Comparison of ENCODE assay signal across 11 cellular contexts in the genomic region with DNA sequence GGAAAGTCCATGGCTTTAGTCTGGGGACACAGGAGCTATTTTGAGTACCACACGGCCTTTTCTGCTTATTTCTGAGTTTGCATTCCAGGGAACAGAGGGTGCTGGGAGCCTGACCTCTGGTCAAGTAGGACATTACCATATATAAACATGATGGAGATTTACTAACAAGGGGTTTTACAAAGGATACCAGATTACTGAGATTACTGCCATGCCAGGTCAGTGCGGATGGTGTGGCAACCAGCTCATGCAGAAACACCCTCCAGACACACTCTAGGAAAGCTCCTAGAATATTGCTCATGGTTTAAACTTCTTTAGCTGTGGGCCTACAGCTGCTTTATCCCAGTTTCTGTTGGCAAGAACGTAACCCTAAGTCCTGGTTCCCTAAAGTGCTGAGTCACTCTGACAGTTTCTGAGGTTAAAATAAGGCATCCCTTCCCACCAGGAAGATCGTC. TPM values are rescaled to one million over a fixed set of nuclear protein-coding genes. Genes with fewer than 3 reads are reported as not detected.
DNase-seq lines count a peak whose midpoint lies in the region; ATAC-seq and TF ChIP-seq lines count a peak whose summit lies in the region.
"Had no signal": no experiment of that assay in that cellular context is flagged by ENCODE, and none has a peak within 500 bp of the region (broad histone marks: within the 10 kb centered on the region; RNA-seq: fewer than 3 reads in every experiment).

No MANE protein-coding gene starts in this region.

- H3K4me3 Mint-ChIP-seq in WTC11: no peak overlapping the region
- no peak overlapping the region for H3K4me3 Mint-ChIP-seq in activated CD8-positive, alpha-beta memory T cell treated with anti-CD3 and anti-CD28 coated beads, Interleukin-2, amount 10 ng/mL, durations not matched to agents 7 days and 5 days
- H3K4me3 Mint-ChIP-seq: stimulated activated naive CD8-positive, alpha-beta T cell treated with anti-CD3 and anti-CD28 coated beads, Interleukin-15, amount 100 ng/mL, for 72 hours had no signal

- H3K36me3 Mint-ChIP-seq in WTC11: no peaks in the 10 kb centered on the region
- no peaks in the 10 kb centered on the region for H3K36me3 Mint-ChIP-seq in activated CD8-positive, alpha-beta memory T cell treated with anti-CD3 and anti-CD28 coated beads, Interleukin-2, amount 10 ng/mL, durations not matched to agents 7 days and 5 days

- intact Hi-C loops in A673 (cut with micrococcal nuclease; ENCODE audit: unreplicated experiment): no loop called here

- H4K12ac ChIP-seq in trophoblast cell (ENCODE audit: low read depth, low read length): no peak overlapping the region

- no TSS peak for BruUV-seq in A673 (replicated peaks; lab: Mats Ljungman, UMichigan)

- H3K18ac ChIP-seq in trophoblast cell (ENCODE audit: low read length): no peak overlapping the region

- peaks cover 14% of the 10 kb centered on the region for H3K9me3 Mint-ChIP-seq in WTC11
- no peaks in the 10 kb centered on the region for H3K9me3 Mint-ChIP-seq in activated CD8-positive, alpha-beta memory T cell treated with anti-CD3 and anti-CD28 coated beads, Interleukin-2, amount 10 ng/mL, durations not matched to agents 7 days and 5 days (ENCODE audit: low read depth)

- H3K27me3 Mint-ChIP-seq in WTC11 (ENCODE audit: low read depth): no peaks in the 10 kb centered on the region
- H3K27me3 Mint-ChIP-seq in activated CD8-positive, alpha-beta memory T cell treated with anti-CD3 and anti-CD28 coated beads, Interleukin-2, amount 10 ng/mL, durations not matched to agents 7 days and 5 days: no peaks in the 10 kb centered on the region
- H3K27me3 Mint-ChIP-seq: stimulated activated naive CD8-positive, alpha-beta T cell treated with anti-CD3 and anti-CD28 coated beads, Interleukin-15, amount 100 ng/mL, for 72 hours had no signal

- no peak overlapping the region for H4K91ac ChIP-seq in trophoblast cell (ENCODE audit: low read depth, low read length)

- H3K4me1 ChIP-seq in trophoblast cell (ENCODE audit: control insufficient read depth in 1 of 2, insufficient read depth in 2 of 2, low read length in 2 of 2) (no peaks in the 10 kb centered on the region), A673 (ENCODE audit: insufficient read depth, low read length, poor library complexity, severe bottlenecking) (no peaks in the 10 kb centered on the region)

- CTCF ChIA-PET in WTC11 (lab: Charles Lee) (interaction anchor here (1.3 kb wide), 1 partner anchor 75 kb away, joined by 3 read pairs; no protein-coding TSS in a partner anchor), A673 (lab: Charles Lee) (no interaction called here)
- CTCF ChIA-PET in activated CD8-positive, alpha-beta memory T cell treated with anti-CD3 and anti-CD28 coated beads, Interleukin-2, amount 10 ng/mL, durations not matched to agents 7 days and 5 days (lab: Charles Lee): interaction anchor here (1.1 kb wide), 1 partner anchor 76 kb away, joined by 3 read pairs; no protein-coding TSS in a partner anchor

- H3K36me3 ChIP-seq in trophoblast cell (ENCODE audit: control insufficient read depth in 1 of 2, insufficient read depth in 2 of 2, low read length in 2 of 2) (no peaks in the 10 kb centered on the region), A673 (ENCODE audit: insufficient read depth, low read length, poor library complexity, severe bottlenecking) (no peaks in the 10 kb centered on the region)

- H2AK5ac ChIP-seq in trophoblast cell (ENCODE audit: low read length): no peak overlapping the region

- no peak overlapping the region for H3K23ac ChIP-seq in trophoblast cell (ENCODE audit: low read length)

- peaks cover 18% of the 10 kb centered on the region for H3K4me1 Mint-ChIP-seq in WTC11
- no peaks in the 10 kb centered on the region for H3K4me1 Mint-ChIP-seq in activated CD8-positive, alpha-beta memory T cell treated with anti-CD3 and anti-CD28 coated beads, Interleukin-2, amount 10 ng/mL, durations not matched to agents 7 days and 5 days
- H3K4me1 Mint-ChIP-seq: stimulated activated naive CD8-positive, alpha-beta T cell treated with anti-CD3 and anti-CD28 coated beads, Interleukin-15, amount 100 ng/mL, for 72 hours had no signal

- H2AFZ ChIP-seq in trophoblast cell (ENCODE audit: insufficient read depth, low read length, poor library complexity): no peak overlapping the region

- H3K4me2 ChIP-seq in trophoblast cell (ENCODE audit: low read length): no peak overlapping the region

- H3K4me3 ChIP-seq in fibroblast of villous mesenchyme (ENCODE audit: low read depth, low read length) (no peak overlapping the region), trophoblast cell (ENCODE audit: low read depth, low read length) (no peak overlapping the region), A673 (ENCODE audit: low read depth, low read length, poor library complexity, severe bottlenecking) (no peak overlapping the region)

- H2BK5ac ChIP-seq in trophoblast cell (ENCODE audit: low read depth, low read length, poor library complexity): no peak overlapping the region

- no peaks in the 10 kb centered on the region for H3K79me2 ChIP-seq in trophoblast cell (ENCODE audit: control insufficient read depth, insufficient read depth, low read length, poor library complexity)

- H2BK12ac ChIP-seq in trophoblast cell (ENCODE audit: low read length): no peak overlapping the region

- H3K27ac ChIP-seq in trophoblast cell (ENCODE audit: low read depth, low read length): no peak overlapping the region
- H3K27ac ChIP-seq in A673 (ENCODE audit: low read depth, low read length, poor library complexity, severe bottlenecking): no peak overlapping the region

- ATAC-seq in WTC11 (peak; percentile 85), GM21526 (IDR thresholded peaks at IDR 0.05; ENCODE audit: low FRiP score, unreplicated experiment) (no peak)
- no peak for ATAC-seq in activated CD8-positive, alpha-beta memory T cell treated with anti-CD3 and anti-CD28 coated beads, Interleukin-2, amount 10 ng/mL, durations not matched to agents 7 days and 5 days
- ATAC-seq: stimulated activated naive CD8-positive, alpha-beta T cell treated with anti-CD3 and anti-CD28 coated beads, Interleukin-15, amount 100 ng/mL, for 72 hours had no signal

- no peak overlapping the region for H3K4ac ChIP-seq in trophoblast cell (ENCODE audit: low read depth, low read length)

- H3K9me3 ChIP-seq in trophoblast cell (ENCODE audit: insufficient read depth, low read depth, low read length): no peaks in the 10 kb centered on the region
- no peaks in the 10 kb centered on the region for H3K9me3 ChIP-seq in A673 (ENCODE audit: low read depth, low read length, poor library complexity, severe bottlenecking)

- TF ChIP-seq CTCF in WTC11 (IDR thresholded peaks at IDR 0.05) (no peak), fibroblast of villous mesenchyme (IDR thresholded peaks at IDR 0.05; ENCODE audit: insufficient read depth, low read depth, low read length) (no peak), A673 (conservative IDR thresholded peaks at IDR 0.05; ENCODE audit: low read depth, low read length) (no peak)

- no peak overlapping the region for H4K8ac ChIP-seq in trophoblast cell (ENCODE audit: low read depth, low read length)

- no peak overlapping the region for H3K9ac ChIP-seq in trophoblast cell (ENCODE audit: low read length)

- no CpG with 5 or more reads among the region's 4 CpGs for whole genome bisulfite sequencing in trophoblast cell (ENCODE audit: extremely low coverage, insufficient coverage, insufficient read length)

- H3K27me3 ChIP-seq in trophoblast cell (ENCODE audit: insufficient read depth, low read length) (no peaks in the 10 kb centered on the region), A673 (replicated peaks; ENCODE audit: insufficient read depth, low read depth, low read length, poor library complexity) (no peaks in the 10 kb centered on the region)

- H3K79me1 ChIP-seq in trophoblast cell (ENCODE audit: low read length): no peaks in the 10 kb centered on the region

- no peak overlapping the region for H2BK120ac ChIP-seq in trophoblast cell (ENCODE audit: insufficient read depth, low read length, poor library complexity)

- H3K14ac ChIP-seq in trophoblast cell (ENCODE audit: low read length): no peak overlapping the region

- H3K27ac Mint-ChIP-seq in WTC11: peak overlapping the region; percentile 30; the same call in 1 of the 2 replicates
- no peak overlapping the region for H3K27ac Mint-ChIP-seq in activated CD8-positive, alpha-beta memory T cell treated with anti-CD3 and anti-CD28 coated beads, Interleukin-2, amount 10 ng/mL, durations not matched to agents 7 days and 5 days
- H3K27ac Mint-ChIP-seq: stimulated activated naive CD8-positive, alpha-beta T cell treated with anti-CD3 and anti-CD28 coated beads, Interleukin-15, amount 100 ng/mL, for 72 hours had no signal

- POLR2A ChIA-PET in WTC11 (lab: Charles Lee) (interaction anchor here (0.5 kb wide), 1 partner anchor 24 kb away, joined by 3 read pairs; no protein-coding TSS in a partner anchor), A673 (lab: Charles Lee; ENCODE audit: low non-redundant PET) (no interaction called here)

- DNase-seq in EL (peak; percentile 88), WTC11 (ENCODE audit: low spot score) (no peak), fibroblast of villous mesenchyme (ENCODE audit: low read depth) (peak; percentile 80), trophoblast cell (peak; percentile 56 to 73), A673 (ENCODE audit: low spot score) (no peak), NCI-H345 (lab: John Stamatoyannopoulos, UW) (no peak)
- DNase-seq in activated CD8-positive, alpha-beta memory T cell treated with anti-CD3 and anti-CD28 coated beads, Interleukin-2, amount 10 ng/mL, durations not matched to agents 7 days and 5 days: no peak
- DNase-seq: activated CD4-positive, alpha-beta T cell treated with anti-CD3 and anti-CD28 coated beads, Interleukin-2, amount 50 U/mL, for 48 hours; NCI-H526 treated with DMSO at 0.1 percent for 48 hours; stimulated activated naive CD8-positive, alpha-beta T cell treated with anti-CD3 and anti-CD28 coated beads, Interleukin-15, amount 100 ng/mL, for 72 hours had no signal

TF ChIP-seq in WTC11, 78 proteins besides CTCF, POLR2A, EP300 and RAD21 (continues in another document):
- no peak for TF ChIP-seq RELA (CRISPR knock-in tag; IDR thresholded peaks at IDR 0.05; ENCODE audit: borderline replicate concordance)

RNA-seq across cellular contexts. Expression of gene AGTR1, which starts 54.3 kb away (rescaled TPM):
- total RNA-seq in WTC11 (2021) (0.13 to 0.25 TPM in 2 of 3 replicates, not detected in the other), fibroblast of villous mesenchyme (0.43 and 1.6 TPM in 2 replicates), A673 (2021) (not detected in 2 replicates)
- 0.01 TPM in 1 of 2 replicates, not detected in the other for polyA plus RNA-seq in trophoblast cell (2013)
- not detected for total RNA-seq in activated CD8-positive, alpha-beta memory T cell treated with anti-CD3 and anti-CD28 coated beads, Interleukin-2, amount 10 ng/mL, durations not matched to agents 7 days and 5 days

Comparison
In these comparisons a context has a peak if more than half of its experiments do, and no peak if none do; other contexts are left out.
1. DNase-seq: peak in EL (single experiment), fibroblast of villous mesenchyme (single experiment) and trophoblast cell (2 of 2); none in WTC11 (single experiment), A673 (single experiment), activated CD8-positive, alpha-beta memory T cell treated with anti-CD3 and anti-CD28 coated beads, Interleukin-2, amount 10 ng/mL, durations not matched to agents 7 days and 5 days (single experiment) and NCI-H345 (single experiment).